Comparison of ENCODE assay signal across 9 cellular contexts in genomic region chr2:126761981-126762878, GRCh38.
DNase-seq lines count a peak whose midpoint lies in the region; ATAC-seq and TF ChIP-seq lines count a peak whose summit lies in the region.
"Had no signal": no experiment of that assay in that cellular context is flagged by ENCODE, and none has a peak within 500 bp of the region (broad histone marks: within the 10 kb centered on the region; RNA-seq: fewer than 3 reads in every experiment).

No MANE protein-coding gene starts in this region.

- BruUV-seq in Calu3 (replicated peaks; lab: Mats Ljungman, UMichigan) = no TSS peak

- H3K9me3 Mint-ChIP-seq in activated naive CD4-positive, alpha-beta T cell treated with anti-CD3 and anti-CD28 coated beads for 36 hours = no peaks in the 10 kb centered on the region
- no peaks in the 10 kb centered on the region for H3K9me3 Mint-ChIP-seq in Calu3 (ENCODE audit: low read depth, unreplicated experiment)

- no peak overlapping the region for H3K4me3 ChIP-seq in lower leg skin (ENCODE audit: low read depth, poor library complexity, severe bottlenecking)

- H3K27me3 Mint-ChIP-seq in T-helper 17 cell (no peaks in the 10 kb centered on the region), Calu3 (ENCODE audit: unreplicated experiment) (peaks cover 5% of the 10 kb centered on the region)
- H3K27me3 Mint-ChIP-seq in activated naive CD4-positive, alpha-beta T cell treated with anti-CD3 and anti-CD28 coated beads for 36 hours (ENCODE audit: low read depth) = no peaks in the 10 kb centered on the region

- CTCF ChIA-PET in activated naive CD4-positive, alpha-beta T cell treated with anti-CD3 and anti-CD28 coated beads for 36 hours (lab: Charles Lee) = interaction anchor here (1.4 kb wide), 1 partner anchor 14 kb away, joined by 5 read pairs; no protein-coding TSS in a partner anchor
- CTCF ChIA-PET in Calu3 (lab: Charles Lee) = no interaction called here

- peak; percentile 62 for ATAC-seq in GM18505 (IDR thresholded peaks at IDR 0.05; ENCODE audit: unreplicated experiment)
- ATAC-seq in T-helper 17 cell = peak; percentile 95

- DNase-seq in T-helper 17 cell (peak in 2 of 3 donors; percentile 21 to 30), Calu3 (no peak), lower leg skin (ENCODE audit: low spot score in 2 of 2) (no peak), NCI-H510A treated with DMSO at 0.1 percent for 48 hours (lab: John Stamatoyannopoulos, UW) (no peak), NOMO-1 (lab: John Stamatoyannopoulos, UW; ENCODE audit: unreplicated experiment in 2 of 2) (no peak)
- peak; percentile 58 for DNase-seq in activated naive CD4-positive, alpha-beta T cell treated with anti-CD3 and anti-CD28 coated beads for 36 hours
- DNase-seq in stimulated activated CD8-positive, alpha-beta memory T cell treated with anti-CD3 and anti-CD28 coated beads, Interleukin-12 subunit alpha, Interleukin-12 subunit beta, amount 100 ng/mL, for 24 hours (ENCODE audit: extremely low read depth) = peak; percentile 12
- DNase-seq: NCI-H1694 treated with DMSO at 0.1 percent for 48 hours had no signal

- TF ChIP-seq POLR2A in GM18505 (IDR thresholded peaks at IDR 0.05; ENCODE audit: borderline replicate concordance, extremely low read depth, insufficient read depth, insufficient read length) (no peak), lower leg skin (IDR thresholded peaks at IDR 0.05) (no peak)

- H3K27ac Mint-ChIP-seq in T-helper 17 cell (peak overlapping the region; percentile 89), Calu3 (ENCODE audit: unreplicated experiment) (no peak overlapping the region)
- H3K27ac Mint-ChIP-seq in activated naive CD4-positive, alpha-beta T cell treated with anti-CD3 and anti-CD28 coated beads for 36 hours = peak overlapping the region; percentile 68

- H3K4me3 Mint-ChIP-seq in T-helper 17 cell (peak overlapping the region; percentile 88), Calu3 (ENCODE audit: low read depth, unreplicated experiment) (no peak overlapping the region)
- H3K4me3 Mint-ChIP-seq in activated naive CD4-positive, alpha-beta T cell treated with anti-CD3 and anti-CD28 coated beads for 36 hours = no peak overlapping the region

- intact Hi-C loops in activated naive CD4-positive, alpha-beta T cell treated with anti-CD3 and anti-CD28 coated beads for 36 hours (cut with micrococcal nuclease) = no loop called here
- intact Hi-C loops in Calu3 (cut with micrococcal nuclease; ENCODE audit: unreplicated experiment) = no loop called here
- intact Hi-C loops in lower leg skin (cut with DNase I; ENCODE audit: low total_unique reads) = no loop called here

- no peaks in the 10 kb centered on the region for H3K9me3 ChIP-seq in T-helper 17 cell (ENCODE audit: control insufficient read depth, low read length, poor library complexity, severe bottlenecking)

- 64 to 70% methylated on average over 4 of the region's 4 CpGs for WGBS in lower leg skin, 2 donors

- H3K4me1 Mint-ChIP-seq in T-helper 17 cell (peaks cover 44% of the 10 kb centered on the region), Calu3 (ENCODE audit: low read depth, unreplicated experiment) (no peaks in the 10 kb centered on the region)
- H3K4me1 Mint-ChIP-seq in activated naive CD4-positive, alpha-beta T cell treated with anti-CD3 and anti-CD28 coated beads for 36 hours (ENCODE audit: low read depth) = peaks cover 45% of the 10 kb centered on the region

- H3K36me3 Mint-ChIP-seq in T-helper 17 cell (ENCODE audit: low read depth) (peaks cover 2% of the 10 kb centered on the region), Calu3 (ENCODE audit: insufficient read depth, unreplicated experiment) (no peaks in the 10 kb centered on the region)
- H3K36me3 Mint-ChIP-seq in activated naive CD4-positive, alpha-beta T cell treated with anti-CD3 and anti-CD28 coated beads for 36 hours (ENCODE audit: low read depth) = no peaks in the 10 kb centered on the region

- TF ChIP-seq CTCF in Calu3 (IDR thresholded peaks at IDR 0.05; ENCODE audit: unreplicated experiment) (no peak), lower leg skin (IDR thresholded peaks at IDR 0.05) (no peak)

Comparison
In these comparisons a context has a peak if more than half of its experiments do, and no peak if none do; other contexts are left out.
1. DNase-seq: peak in T-helper 17 cell (2 of 3), activated naive CD4-positive, alpha-beta T cell treated with anti-CD3 and anti-CD28 coated beads for 36 hours (single experiment) and stimulated activated CD8-positive, alpha-beta memory T cell treated with anti-CD3 and anti-CD28 coated beads, Interleukin-12 subunit alpha, Interleukin-12 subunit beta, amount 100 ng/mL, for 24 hours (single experiment); none in Calu3 (single experiment), lower leg skin (0 of 2), NCI-H510A treated with DMSO at 0.1 percent for 48 hours (single experiment) and NOMO-1 (0 of 2).